In the genomic region with DNA sequence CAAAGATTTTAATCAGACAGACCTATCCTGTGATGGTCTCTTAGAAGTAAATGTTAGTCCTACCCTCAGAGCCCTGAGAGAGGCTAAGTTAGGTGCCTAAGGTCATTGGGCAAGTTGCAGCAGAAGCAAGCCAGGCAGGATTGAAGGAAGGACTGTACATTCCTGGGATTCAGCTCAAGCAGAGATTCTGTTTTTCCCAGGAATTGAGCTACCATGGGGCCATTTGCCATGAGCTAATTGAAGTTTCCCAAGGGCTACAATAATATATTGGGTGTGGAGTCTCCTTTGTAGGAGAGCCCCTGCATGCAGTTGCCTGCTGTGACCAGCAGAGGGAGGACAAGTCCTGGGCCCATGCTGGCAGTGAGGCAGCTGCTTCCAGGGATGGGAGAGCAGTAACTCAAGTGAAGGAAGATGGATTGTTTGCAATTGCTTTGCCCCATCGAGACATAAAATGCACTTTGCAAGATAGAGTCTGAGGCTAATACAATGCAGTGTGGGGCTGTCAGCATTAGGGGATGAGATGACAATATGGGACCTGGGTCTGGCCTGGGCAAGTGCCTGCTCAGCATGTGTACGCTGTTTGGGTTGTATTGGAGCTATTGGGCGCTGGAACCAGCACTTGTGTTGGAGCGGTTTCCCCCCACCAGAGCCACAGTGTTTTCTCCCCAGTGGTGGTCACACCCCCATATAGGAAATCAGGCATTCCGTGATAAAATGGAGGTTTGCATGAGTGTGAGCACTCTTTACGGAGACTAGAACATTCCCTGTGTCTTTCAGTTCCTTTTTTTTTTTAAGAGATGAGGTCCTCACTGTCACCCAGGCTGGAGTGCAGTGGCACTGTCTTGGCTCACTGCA, we compare ENCODE assay signal across 8 cellular contexts. TPM values are rescaled to one million over a fixed set of nuclear protein-coding genes. Genes with fewer than 3 reads are reported as not detected.
DNase-seq lines count a peak whose midpoint lies in the region; ATAC-seq and TF ChIP-seq lines count a peak whose summit lies in the region.

No MANE protein-coding gene starts in this region.

- H2AK5ac ChIP-seq in trophoblast cell (ENCODE audit: low read length), result no peak overlapping the region

- H3K23ac ChIP-seq in trophoblast cell (ENCODE audit: low read length), result no peak overlapping the region

- peaks cover 7% of the 10 kb centered on the region for H3K36me3 Mint-ChIP-seq in type B pancreatic cell

- peak overlapping the region; percentile 6 for H3K27ac Mint-ChIP-seq in type B pancreatic cell

- H3K4me2 ChIP-seq in trophoblast cell (ENCODE audit: low read length), result no peak overlapping the region

- no peak overlapping the region for H4K12ac ChIP-seq in trophoblast cell (ENCODE audit: low read depth, low read length)

- no peak overlapping the region for H3K14ac ChIP-seq in trophoblast cell (ENCODE audit: low read length)

- H3K27ac ChIP-seq in trophoblast cell (ENCODE audit: low read depth, low read length), result no peak overlapping the region

- no peak overlapping the region for H2BK12ac ChIP-seq in trophoblast cell (ENCODE audit: low read length)

- H2BK5ac ChIP-seq in trophoblast cell (ENCODE audit: low read depth, low read length, poor library complexity), result no peak overlapping the region

- no peak overlapping the region for H3K18ac ChIP-seq in trophoblast cell (ENCODE audit: low read length)

- no peak overlapping the region for H2AFZ ChIP-seq in trophoblast cell (ENCODE audit: insufficient read depth, low read length, poor library complexity)

- H3K36me3 ChIP-seq in MG63 (peaks cover 20% of the 10 kb centered on the region), trophoblast cell (ENCODE audit: control insufficient read depth in 1 of 2, insufficient read depth in 2 of 2, low read length in 2 of 2) (peaks cover 39 to 56% of the 10 kb centered on the region in 2 experiments)

- H3K4me1 ChIP-seq in trophoblast cell (ENCODE audit: control insufficient read depth in 1 of 2, insufficient read depth in 2 of 2, low read length in 2 of 2), result peaks cover 4 to 5% of the 10 kb centered on the region in 2 experiments

- peak; percentile 58 for ATAC-seq in GM18868 (IDR thresholded peaks at IDR 0.05; ENCODE audit: unreplicated experiment)

- no peaks in the 10 kb centered on the region for H3K79me1 ChIP-seq in trophoblast cell (ENCODE audit: low read length)

- DNase-seq in AG09319 (ENCODE audit: extremely low read depth, low read depth), result peak; percentile 31
- peak; percentile 50 for DNase-seq in MG63
- peak; percentile 81 for DNase-seq in SK-MEL-5 (ENCODE audit: low read depth, low spot score)
- DNase-seq in activated naive CD4-positive, alpha-beta T cell (lab: John Stamatoyannopoulos, UW), result peak in 3 of 4 experiments; percentile 34 to 62 (median 57)
- DNase-seq in globus pallidus (ENCODE audit: low spot score), result peak; percentile 78
- DNase-seq in trophoblast cell, result peak; percentile 69 to 87
- DNase-seq in type B pancreatic cell (ENCODE audit: extremely low spot score, unreplicated experiment), result peak; percentile 84

- in situ Hi-C loops in SK-MEL-5 (cut with HindIII; ENCODE audit: low pct_unique_long_range_greater_than_20kb, low sequenced_read_pairs), result loop anchor here (25.0 kb wide), 1 partner anchor 103 kb away; no protein-coding TSS in a partner anchor

- no peak overlapping the region for H3K4me3 ChIP-seq in MG63
- no peak overlapping the region for H3K4me3 ChIP-seq in trophoblast cell (ENCODE audit: low read depth, low read length)

- peaks cover 12% of the 10 kb centered on the region for H3K4me1 Mint-ChIP-seq in type B pancreatic cell (ENCODE audit: unreplicated experiment)

- H4K8ac ChIP-seq in trophoblast cell (ENCODE audit: low read depth, low read length), result no peak overlapping the region

- H2BK120ac ChIP-seq in trophoblast cell (ENCODE audit: insufficient read depth, low read length, poor library complexity), result no peak overlapping the region

- H3K9ac ChIP-seq in trophoblast cell (ENCODE audit: low read length), result no peak overlapping the region

- H3K9me3 ChIP-seq in MG63 (no peaks in the 10 kb centered on the region), trophoblast cell (ENCODE audit: insufficient read depth, low read depth, low read length) (no peaks in the 10 kb centered on the region)

- H3K9me3 Mint-ChIP-seq in type B pancreatic cell, result no peaks in the 10 kb centered on the region

- H4K91ac ChIP-seq in trophoblast cell (ENCODE audit: low read depth, low read length), result no peak overlapping the region

- no peak overlapping the region for H3K4ac ChIP-seq in trophoblast cell (ENCODE audit: low read depth, low read length)

- WGBS in trophoblast cell (ENCODE audit: extremely low coverage, insufficient coverage, insufficient read length), result no CpG with 5 or more reads among the region's 6 CpGs

- no peaks in the 10 kb centered on the region for H3K27me3 Mint-ChIP-seq in type B pancreatic cell

- H3K79me2 ChIP-seq in trophoblast cell (ENCODE audit: control insufficient read depth, insufficient read depth, low read length, poor library complexity), result no peaks in the 10 kb centered on the region

- H3K27me3 ChIP-seq in MG63, result no peaks in the 10 kb centered on the region
- H3K27me3 ChIP-seq in trophoblast cell (ENCODE audit: insufficient read depth, low read length), result no peaks in the 10 kb centered on the region

- TF ChIP-seq CTCF in AG09319 (IDR thresholded peaks at IDR 0.05; ENCODE audit: low read depth, low read length) (no peak; the same call in none of the 2 replicates), type B pancreatic cell (conservative IDR thresholded peaks at IDR 0.05) (peak; percentile 100)

- no peak overlapping the region for H3K4me3 Mint-ChIP-seq in type B pancreatic cell

RNA-seq across cellular contexts. Expression of gene DNMT3B, which starts 27.9 kb away (rescaled TPM):
- total RNA-seq in MG63 (2014; rRNA removed; shearing (Covaris generic); ENCODE audit: low replicate concordance), result 5.6 and 6.6 TPM in 2 replicates
- total RNA-seq in SK-MEL-5 (2014; rRNA removed; shearing (Covaris generic)), result 1.9 and 2.3 TPM in 2 replicates
- 2.3 and 3.6 TPM in 2 replicates for polyA plus RNA-seq in SK-MEL-5 (2015; cell fraction: cytosol; rRNA removed)
- 10.5 and 12.6 TPM in 2 replicates for polyA plus RNA-seq in SK-MEL-5 (2015; cell fraction: nucleus; rRNA removed)
- polyA plus RNA-seq in trophoblast cell (2013), result 35.7 and 37.2 TPM in 2 replicates
- total RNA-seq in type B pancreatic cell (ENCODE audit: low replicate concordance), result 18.2 and 19.7 TPM in 2 replicates

RNA-seq across cellular contexts. Expression of gene MAPRE1, which starts 29.6 kb away (rescaled TPM):
- total RNA-seq in MG63 (2014; rRNA removed; shearing (Covaris generic); ENCODE audit: low replicate concordance), result 84.1 and 106 TPM in 2 replicates
- 110 and 118 TPM in 2 replicates for total RNA-seq in SK-MEL-5 (2014; rRNA removed; shearing (Covaris generic))
- 116 and 128 TPM in 2 replicates for polyA plus RNA-seq in SK-MEL-5 (2015; cell fraction: cytosol; rRNA removed)
- polyA plus RNA-seq in SK-MEL-5 (2015; cell fraction: nucleus; rRNA removed), result 41.9 and 43.0 TPM in 2 replicates
- 107 and 109 TPM in 2 replicates for polyA plus RNA-seq in trophoblast cell (2013)
- 144 and 189 TPM in 2 replicates for total RNA-seq in type B pancreatic cell (ENCODE audit: low replicate concordance)

RNA-seq across cellular contexts. Expression of gene COMMD7, which starts 46.9 kb away (rescaled TPM):
- total RNA-seq in MG63 (2014; rRNA removed; shearing (Covaris generic); ENCODE audit: low replicate concordance), result 70.5 and 112 TPM in 2 replicates
- total RNA-seq in SK-MEL-5 (2014; rRNA removed; shearing (Covaris generic)), result 47.5 and 49.2 TPM in 2 replicates
- polyA plus RNA-seq in SK-MEL-5 (2015; cell fraction: cytosol; rRNA removed), result 37.3 and 37.5 TPM in 2 replicates
- polyA plus RNA-seq in SK-MEL-5 (2015; cell fraction: nucleus; rRNA removed), result 14.4 and 22.8 TPM in 2 replicates
- polyA plus RNA-seq in trophoblast cell (2013), result 53.0 and 54.0 TPM in 2 replicates
- 72.3 and 82.3 TPM in 2 replicates for total RNA-seq in type B pancreatic cell (ENCODE audit: low replicate concordance)

Comparison
In these comparisons a context has a peak if more than half of its experiments do, and no peak if none do; other contexts are left out.
1. DNase-seq: peak in every context shown above with its lines; median percentile 84 in type B pancreatic cell; 81 in SK-MEL-5; 78 in globus pallidus; 78 in trophoblast cell; 57 in activated naive CD4-positive, alpha-beta T cell; 50 in MG63; 31 in AG09319.